In the genomic region with DNA sequence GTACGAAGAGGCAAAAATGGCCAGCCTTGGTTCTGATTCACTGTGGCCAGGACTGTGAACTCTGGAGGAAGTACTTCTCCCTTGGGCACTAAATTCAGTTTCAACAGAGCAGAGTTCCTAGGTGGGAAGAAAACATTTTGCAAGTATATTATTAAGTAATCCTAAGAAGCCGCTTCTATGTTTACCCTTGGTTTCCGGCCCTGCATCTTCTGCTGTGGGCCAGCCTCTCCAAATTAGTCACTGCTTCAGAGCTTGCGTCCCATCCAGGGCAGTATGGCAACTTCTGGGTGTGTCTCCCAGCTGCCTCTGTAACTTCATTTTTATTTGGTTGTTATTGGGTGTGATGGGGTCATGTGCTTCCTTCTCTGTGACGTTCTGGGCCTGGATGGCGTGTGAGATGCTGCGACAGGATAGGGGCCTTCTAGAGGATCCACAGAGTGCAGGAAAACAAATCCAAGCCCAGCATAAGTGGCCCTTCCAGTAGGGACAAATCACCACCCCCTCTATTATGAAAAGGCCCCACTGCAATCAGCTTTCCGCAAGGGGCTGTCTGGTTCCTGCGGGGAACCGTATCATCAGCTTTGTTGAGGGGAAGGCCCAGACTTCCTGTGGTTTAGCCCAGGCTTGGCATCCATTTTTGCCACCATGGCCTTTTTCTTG, we compare ENCODE assay signal across 8 cellular contexts. TPM values are rescaled to one million over a fixed set of nuclear protein-coding genes. Genes with fewer than 3 reads are reported as not detected.
DNase-seq lines count a peak whose midpoint lies in the region; ATAC-seq, FAIRE-seq and TF ChIP-seq lines count a peak whose summit lies in the region.

No MANE protein-coding gene starts in this region.

- no peaks in the 10 kb centered on the region for H3K4me1 ChIP-seq in GM23248 (ENCODE audit: insufficient read depth)

- H4K20me1 ChIP-seq in GM23248 (ENCODE audit: insufficient read depth) = no peaks in the 10 kb centered on the region

- no peak overlapping the region for H2AFZ ChIP-seq in GM23248

- H3K27me3 ChIP-seq in GM23248 (replicated peaks; ENCODE audit: insufficient read depth) = no peaks in the 10 kb centered on the region

- no peaks in the 10 kb centered on the region for H3K9me3 ChIP-seq in GM23248 (ENCODE audit: low read depth)

- H3K36me3 ChIP-seq in GM23248 (ENCODE audit: low read depth) = no peaks in the 10 kb centered on the region

- TF ChIP-seq CTCF in choroid plexus epithelial cell (conservative IDR thresholded peaks at IDR 0.05; ENCODE audit: low read depth, low read length) = no peak

- no peak overlapping the region for H3K27ac ChIP-seq in GM23248

- no peak overlapping the region for H3K4me2 ChIP-seq in GM23248 (ENCODE audit: unreplicated experiment)

- ATAC-seq in HG02642 (IDR thresholded peaks at IDR 0.05; ENCODE audit: poor library complexity, unreplicated experiment) (peak; percentile 64), HG02571 (IDR thresholded peaks at IDR 0.05; ENCODE audit: unreplicated experiment) (no peak)

- H3K4me3 ChIP-seq in choroid plexus epithelial cell (ENCODE audit: low read depth, low read length) (no peak overlapping the region), GM23248 (no peak overlapping the region)

- 95 to 97% methylated on average over 10 of the region's 10 CpGs for WGBS in GM23248 (ENCODE audit: low coverage in 1 of 2, low lambda C conversion rate in 2 of 2, missing lambda C conversion rate in 2 of 2), 2 experiments

- H3K9me2 ChIP-seq in GM23248 (ENCODE audit: insufficient read depth) = no peaks in the 10 kb centered on the region

- no peaks in the 10 kb centered on the region for H3K79me2 ChIP-seq in GM23248 (ENCODE audit: insufficient read depth)

- H3F3A ChIP-seq in GM23248 (ENCODE audit: insufficient read depth) = no peaks in the 10 kb centered on the region

- no peak for FAIRE-seq in RCC 7860 (lab: Jason Lieb, UNC)

- in situ Hi-C loops in GM23248 (cut with MboI) = no loop called here

- DNase-seq in UCSD-AML1 (lab: John Stamatoyannopoulos, UW; ENCODE audit: unreplicated experiment) = peak; percentile 56
- DNase-seq in choroid plexus epithelial cell (ENCODE audit: low read depth) = peak; percentile 39
- peak; percentile 35 for DNase-seq in stimulated activated CD4-positive, alpha-beta T cell treated with anti-CD3 and anti-CD28 coated beads, Interleukin-4, amount 100 ng/mL, for 1 hour
- DNase-seq in GM23248 = no peak
- no peak for DNase-seq in RCC 7860 (ENCODE audit: low spot score)
- no peak for DNase-seq in NCI-H2029 treated with DMSO at 0.1 percent for 48 hours (lab: John Stamatoyannopoulos, UW)

- no peak overlapping the region for H3K9ac ChIP-seq in GM23248

RNA-seq across cellular contexts. Expression of gene C1QTNF9, which starts 55.1 kb away (rescaled TPM):
- total RNA-seq in GM23248 (2014; rRNA removed; shearing (Covaris generic)) = not detected in 2 replicates
- polyA plus RNA-seq in GM23248 (2016; fragmentation: Nextera tagmentation; extraction: Ambion mirVana) = 0.10 TPM in 2 replicates

Comparison
In these comparisons a context has a peak if more than half of its experiments do, and no peak if none do; other contexts are left out.
1. DNase-seq: peak in UCSD-AML1 (single experiment), choroid plexus epithelial cell (single experiment) and stimulated activated CD4-positive, alpha-beta T cell treated with anti-CD3 and anti-CD28 coated beads, Interleukin-4, amount 100 ng/mL, for 1 hour (single experiment); none in GM23248 (single experiment), RCC 7860 (single experiment) and NCI-H2029 treated with DMSO at 0.1 percent for 48 hours (single experiment).